ENCODE assay signal across 35 cellular contexts in genomic region chr3:5086708-5087107, GRCh38.
"Had no signal": no experiment of that assay in that cellular context is flagged by ENCODE, and none has a peak within 500 bp of the region (broad histone marks: within the 10 kb centered on the region; RNA-seq: fewer than 3 reads in every experiment).

No MANE protein-coding gene starts in this region.

- H3K36me3 ChIP-seq: MG63 had no signal

- H3K4me3 ChIP-seq: MG63 had no signal

- DNase-seq: Karpas-422, Kasumi-1, MG63, MM.1S, MV-4-11, NCI-H1048, NCI-H1092, NCI-H1092 treated with DMSO at 0.1 percent for 48 hours, NCI-H1105, NCI-H1105 treated with DMSO at 0.1 percent for 48 hours, NCI-H1417, NCI-H1417 treated with DMSO at 0.1 percent for 48 hours, NCI-H1436, NCI-H1436 treated with DMSO at 0.1 percent for 48 hours, NCI-H146, NCI-H1694, NCI-H1694 treated with DMSO at 0.1 percent for 48 hours, NCI-H187, NCI-H187 treated with DMSO at 0.1 percent for 48 hours, NCI-H1930, NCI-H2029, NCI-H2029 treated with DMSO at 0.1 percent for 48 hours, NCI-H2081, NCI-H2081 treated with DMSO at 0.1 percent for 48 hours, NCI-H2107, NCI-H2171, NCI-H2171 treated with DMSO at 0.1 percent for 48 hours, NCI-H2227 treated with DMSO at 0.1 percent for 48 hours, NCI-H226, NCI-H345, NCI-H446, NCI-H446 treated with DMSO at 0.1 percent for 48 hours, NCI-H510A, NCI-H510A treated with DMSO at 0.1 percent for 48 hours, NCI-H524 had no signal

- H3K9me3 ChIP-seq: MG63 had no signal

- H3K27me3 ChIP-seq: MG63 had no signal
